In genomic region chr1:153213519-153213918, GRCh38 we compare ENCODE assay signal across 2 cellular contexts.
TF ChIP-seq lines count a peak whose summit lies in the region.

No MANE protein-coding gene starts in this region.

TF ChIP-seq in A549, 52 proteins besides CTCF, POLR2A, EP300 and RAD21:
- TF ChIP-seq KDM1A (IDR thresholded peaks at IDR 0.05; ENCODE audit: low read depth) = no peak
- peak; percentile 29 for TF ChIP-seq ZFP36 (IDR thresholded peaks at IDR 0.05; ENCODE audit: borderline replicate concordance, partially characterized antibody)
- TF ChIP-seq MAX (IDR thresholded peaks at IDR 0.05) = no peak
- no peak for TF ChIP-seq E2F6 (IDR thresholded peaks at IDR 0.05; ENCODE audit: borderline replicate concordance, low read depth)
- no peak for TF ChIP-seq CBX2 (IDR thresholded peaks at IDR 0.05; ENCODE audit: borderline replicate concordance, low read depth)
TF ChIP-seq in A549: peak in this region for 1.

TF ChIP-seq in K562, 482 proteins besides CTCF, POLR2A, EP300 and RAD21:
- no peak for TF ChIP-seq ZBTB7A (IDR thresholded peaks at IDR 0.05; ENCODE audit: borderline replicate concordance, control insufficient read depth, low read depth, low read length)
- TF ChIP-seq SAFB (IDR thresholded peaks at IDR 0.05; ENCODE audit: borderline replicate concordance, low read depth, low read length) = no peak
- TF ChIP-seq PREB (CRISPR knock-in tag; IDR thresholded peaks at IDR 0.05) = no peak
- no peak for TF ChIP-seq ZNF717 (CRISPR knock-in tag; IDR thresholded peaks at IDR 0.05)
- no peak for TF ChIP-seq NR2C2 (CRISPR knock-in tag; IDR thresholded peaks at IDR 0.05)
- TF ChIP-seq NR2C2 (tag; IDR thresholded peaks at IDR 0.05) = no peak
- peak; percentile 95 for TF ChIP-seq ZFP36 (IDR thresholded peaks at IDR 0.05; ENCODE audit: low read depth, low read length, partially characterized antibody)
- TF ChIP-seq RBM25 (IDR thresholded peaks at IDR 0.05; ENCODE audit: low read depth, low read length, severe bottlenecking) = peak; percentile 90
- TF ChIP-seq NCOA4 (IDR thresholded peaks at IDR 0.05; ENCODE audit: partially characterized antibody) = no peak
- no peak for TF ChIP-seq HEY1 (CRISPR knock-in tag; IDR thresholded peaks at IDR 0.05; ENCODE audit: borderline replicate concordance)
- peak; percentile 28; the same call in 1 of the 2 replicates for TF ChIP-seq SMARCA5 (IDR thresholded peaks at IDR 0.05)
TF ChIP-seq in K562: peak in this region for 3.
